Comparison of ENCODE assay signal across 8 cellular contexts in genomic region chr1:98749152-98749756, GRCh38.
DNase-seq lines count a peak whose midpoint lies in the region; ATAC-seq and TF ChIP-seq lines count a peak whose summit lies in the region.

No MANE protein-coding gene starts in this region.

- H3K27me3 ChIP-seq in fibroblast of lung (ENCODE audit: control insufficient read depth, insufficient read depth, low read length): no peaks in the 10 kb centered on the region

- DNase-seq in AG04449 (ENCODE audit: low read depth, low spot score) (no peak), NCI-H526 treated with DMSO at 0.1 percent for 48 hours (lab: John Stamatoyannopoulos, UW) (peak; percentile 20), fibroblast of lung (ENCODE audit: low read depth in 2 of 2) (peak; percentile 7 to 39), islet precursor cell (no peak)
- no peak for DNase-seq in stimulated activated naive CD8-positive, alpha-beta T cell treated with anti-CD3 and anti-CD28 coated beads, Interleukin-15, amount 100 ng/mL, for 72 hours

- H4K20me1 ChIP-seq in fibroblast of lung (ENCODE audit: control insufficient read depth, extremely low read depth, insufficient read depth, low read length): no peaks in the 10 kb centered on the region

- no peaks in the 10 kb centered on the region for H3K79me2 ChIP-seq in fibroblast of lung (ENCODE audit: control insufficient read depth, insufficient read depth, low read length)

- no peak overlapping the region for H3K9ac ChIP-seq in fibroblast of lung (ENCODE audit: insufficient read depth, low read length)

- TF ChIP-seq CTCF in AG04449 (IDR thresholded peaks at IDR 0.05; ENCODE audit: insufficient read depth, low read length, missing control alignments) (peak; percentile 30), GM12872 (IDR thresholded peaks at IDR 0.05; ENCODE audit: insufficient read depth, low read depth, low read length) (peak; percentile 16; the same call in 1 of the 3 replicates), fibroblast of lung (conservative IDR thresholded peaks at IDR 0.05 in 1 of 2, IDR thresholded peaks at IDR 0.05 in 1 of 2; ENCODE audit: low read depth in 1 of 2, low read length in 2 of 2) (peak in 1 of 2 donors; percentile 52)

- H3K36me3 ChIP-seq in fibroblast of lung (ENCODE audit: control insufficient read depth, insufficient read depth, low read length): no peaks in the 10 kb centered on the region

- H3K27ac Mint-ChIP-seq in stimulated activated naive CD8-positive, alpha-beta T cell treated with anti-CD3 and anti-CD28 coated beads, Interleukin-15, amount 100 ng/mL, for 72 hours: no peak overlapping the region

- no peak overlapping the region for H2AFZ ChIP-seq in fibroblast of lung (ENCODE audit: low read length)

- H3K27ac ChIP-seq in fibroblast of lung (ENCODE audit: insufficient read depth, low read length): no peak overlapping the region

- no peak overlapping the region for H3K4me2 ChIP-seq in fibroblast of lung (ENCODE audit: extremely low read depth, insufficient read depth, low read length)

- H3K4me1 Mint-ChIP-seq in stimulated activated naive CD8-positive, alpha-beta T cell treated with anti-CD3 and anti-CD28 coated beads, Interleukin-15, amount 100 ng/mL, for 72 hours: no peaks in the 10 kb centered on the region

- H3K4me3 ChIP-seq in AG04449 (ENCODE audit: low read depth, low read length) (no peak overlapping the region), fibroblast of lung (replicated peaks in 1 of 4; ENCODE audit: control extremely low read depth in 1 of 4, insufficient read depth in 1 of 4, low read depth in 3 of 4, low read length in 4 of 4) (no peak overlapping the region)

- H3K4me1 ChIP-seq in fibroblast of lung (ENCODE audit: control insufficient read depth, extremely low read depth, insufficient read depth, low read length): no peaks in the 10 kb centered on the region

- CTCF ChIA-PET in AG04449 (lab: Yijun Ruan, JAX): interaction anchor here (0.9 to 3.0 kb wide), 21 partner anchors 9 to 989 kb away, joined by 3 to 12 read pairs (median 5); partner anchors contain the start of gene SNX7

- POLR2A ChIA-PET in AG04449 (lab: Yijun Ruan, JAX): no interaction called here

- H3K27me3 Mint-ChIP-seq in stimulated activated naive CD8-positive, alpha-beta T cell treated with anti-CD3 and anti-CD28 coated beads, Interleukin-15, amount 100 ng/mL, for 72 hours: peaks cover 12% of the 10 kb centered on the region

- no peaks in the 10 kb centered on the region for H3K9me3 ChIP-seq in fibroblast of lung (ENCODE audit: control insufficient read depth, insufficient read depth, low read depth, low read length)

- no peak for ATAC-seq in stimulated activated naive CD8-positive, alpha-beta T cell treated with anti-CD3 and anti-CD28 coated beads, Interleukin-15, amount 100 ng/mL, for 72 hours
- ATAC-seq in HG03354 (IDR thresholded peaks at IDR 0.05; ENCODE audit: poor library complexity, severe bottlenecking, unreplicated experiment): no peak
- no peak for ATAC-seq in GM21723 (IDR thresholded peaks at IDR 0.05; ENCODE audit: unreplicated experiment)

- H3K4me3 Mint-ChIP-seq in stimulated activated naive CD8-positive, alpha-beta T cell treated with anti-CD3 and anti-CD28 coated beads, Interleukin-15, amount 100 ng/mL, for 72 hours: no peak overlapping the region

- H3K9me3 Mint-ChIP-seq in stimulated activated naive CD8-positive, alpha-beta T cell treated with anti-CD3 and anti-CD28 coated beads, Interleukin-15, amount 100 ng/mL, for 72 hours: no peaks in the 10 kb centered on the region

Comparison
In these comparisons a context has a peak if more than half of its experiments do, and no peak if none do; other contexts are left out.
1. DNase-seq: peak in NCI-H526 treated with DMSO at 0.1 percent for 48 hours (single experiment) and fibroblast of lung (2 of 2); none in AG04449 (single experiment), stimulated activated naive CD8-positive, alpha-beta T cell treated with anti-CD3 and anti-CD28 coated beads, Interleukin-15, amount 100 ng/mL, for 72 hours (0 of 2) and islet precursor cell (single experiment).